Comparison of ENCODE assay signal across 10 cellular contexts in genomic region chr2:96888082-96889011, GRCh38. TPM values are rescaled to one million over a fixed set of nuclear protein-coding genes. Genes with fewer than 3 reads are reported as not detected.
A peak's percentile ranks its signal among the peaks of the same experiment; 100 is the strongest.
DNase-seq lines count a peak whose midpoint lies in the region; ATAC-seq, FAIRE-seq and TF ChIP-seq lines count a peak whose summit lies in the region.
"Had no signal": no experiment of that assay in that cellular context is flagged by ENCODE, and none has a peak within 500 bp of the region (broad histone marks: within the 10 kb centered on the region; RNA-seq: fewer than 3 reads in every experiment).

No MANE protein-coding gene starts in this region.

- H3K36me3 ChIP-seq in bronchial epithelial cell (ENCODE audit: control insufficient read depth, insufficient read depth, low read length) = no peaks in the 10 kb centered on the region
- no peaks in the 10 kb centered on the region for H3K36me3 ChIP-seq in muscle layer of colon (ENCODE audit: insufficient read depth, low read length)
- H3K36me3 ChIP-seq in vagina = no peaks in the 10 kb centered on the region

- H3K4me1 Mint-ChIP-seq in activated T-cell treated with anti-CD3 and anti-CD28 coated beads, Interleukin-2, amount 50 U/mL, for 4 hours (ENCODE audit: low read depth) = peaks cover 49% of the 10 kb centered on the region

- DNase-seq in Right ventricle myocardium inferior (ENCODE audit: missing footprints) = no peak
- DNase-seq in cardiac septum (ENCODE audit: low spot score) = no peak
- peak; percentile 82 for DNase-seq in bronchial epithelial cell (ENCODE audit: low read depth)
- DNase-seq in vagina (ENCODE audit: extremely low spot score in 2 of 2) = no peak
- DNase-seq in activated T-cell treated with anti-CD3 and anti-CD28 coated beads, Interleukin-2, amount 50 U/mL, for 4 hours = no peak
- DNase-seq: activated gamma-delta T cell treated with Interleukin-2 at 50 U/mL for 16 hours, immature natural killer cell had no signal

- H3K36me3 Mint-ChIP-seq in activated T-cell treated with anti-CD3 and anti-CD28 coated beads, Interleukin-2, amount 50 U/mL, for 4 hours (ENCODE audit: insufficient read depth) = no peaks in the 10 kb centered on the region

- no peak overlapping the region for H3K4me3 Mint-ChIP-seq in activated T-cell treated with anti-CD3 and anti-CD28 coated beads, Interleukin-2, amount 50 U/mL, for 4 hours

- peak overlapping the region; percentile 32 for H3K9ac ChIP-seq in muscle layer of colon (ENCODE audit: low read length)

- peak; percentile 99 for FAIRE-seq in bronchial epithelial cell (lab: Jason Lieb, UNC)

- ATAC-seq in Right ventricle myocardium inferior (peak; percentile 74), HG03460 (IDR thresholded peaks at IDR 0.05; ENCODE audit: unreplicated experiment) (no peak)
- no peak for ATAC-seq in activated T-cell treated with anti-CD3 and anti-CD28 coated beads, Interleukin-2, amount 50 U/mL, for 4 hours
- no peak for ATAC-seq in activated CD4-positive, CD25-positive, alpha-beta regulatory T cell treated with anti-CD3 and anti-CD28 coated beads, Interleukin-2, amount 50 U/mL, for 24 hours

- TF ChIP-seq CTCF in bronchial epithelial cell (IDR thresholded peaks at IDR 0.05; ENCODE audit: insufficient read depth, low read length, severe bottlenecking) (no peak), vagina (IDR thresholded peaks at IDR 0.05) (no peak)

- no peak overlapping the region for H3K4me3 ChIP-seq in bronchial epithelial cell (ENCODE audit: low read depth, low read length)
- peak overlapping the region; percentile 9 to 42 for H3K4me3 ChIP-seq in muscle layer of colon (ENCODE audit: low read depth in 1 of 2, low read length in 2 of 2)
- no peak overlapping the region for H3K4me3 ChIP-seq in vagina

- H3K9me3 ChIP-seq in muscle layer of colon (ENCODE audit: low read length) = no peaks in the 10 kb centered on the region
- no peaks in the 10 kb centered on the region for H3K9me3 ChIP-seq in vagina

- no peaks in the 10 kb centered on the region for H3K27me3 Mint-ChIP-seq in activated T-cell treated with anti-CD3 and anti-CD28 coated beads, Interleukin-2, amount 50 U/mL, for 4 hours (ENCODE audit: low read depth)

- intact Hi-C loops in Right ventricle myocardium inferior (cut with DNase I) = no loop called here
- intact Hi-C loops in cardiac septum (cut with DNase I) = loop anchor here (1.0 kb wide), 1 partner anchor 19 kb away; no protein-coding TSS in a partner anchor
- intact Hi-C loops in vagina (cut with DNase I) = no loop called here

- H3K4me1 ChIP-seq in muscle layer of colon (ENCODE audit: insufficient read depth, low read length) (peaks cover 65% of the 10 kb centered on the region), vagina (peaks cover 85% of the 10 kb centered on the region)

- H3K27ac ChIP-seq in muscle layer of colon (ENCODE audit: low read depth, low read length) = peak overlapping the region; percentile 96
- H3K27ac ChIP-seq in vagina = peak overlapping the region; percentile 84

- H3K9me3 Mint-ChIP-seq in activated T-cell treated with anti-CD3 and anti-CD28 coated beads, Interleukin-2, amount 50 U/mL, for 4 hours = no peaks in the 10 kb centered on the region
- H3K9me3 Mint-ChIP-seq: immature natural killer cell had no signal

- H3K27me3 ChIP-seq in bronchial epithelial cell (ENCODE audit: control insufficient read depth, insufficient read depth, low read length) (no peaks in the 10 kb centered on the region), muscle layer of colon (ENCODE audit: control insufficient read depth in 1 of 2, insufficient read depth in 2 of 2, low read length in 2 of 2) (no peaks in the 10 kb centered on the region), vagina (no peaks in the 10 kb centered on the region)

- no peak for TF ChIP-seq POLR2A in vagina (IDR thresholded peaks at IDR 0.05)

RNA-seq across cellular contexts. Expression of gene SEMA4C, which starts 18.5 kb away (rescaled TPM):
- total RNA-seq in Right ventricle myocardium inferior = 22.7 TPM
- total RNA-seq in cardiac septum = 25.6 TPM
- total RNA-seq in bronchial epithelial cell = 7.8 and 8.2 TPM in 2 replicates
- 60.6 TPM for total RNA-seq in vagina
- total RNA-seq in activated T-cell treated with anti-CD3 and anti-CD28 coated beads, Interleukin-2, amount 50 U/mL, for 4 hours = 1 to 10 TPM; 7.5 to 9.7 (median 9.0) TPM

RNA-seq across cellular contexts. Expression of gene ANKRD39, which starts 30.5 kb away (rescaled TPM):
- total RNA-seq in Right ventricle myocardium inferior (17.4 TPM), cardiac septum (15.2 TPM), bronchial epithelial cell (5.8 and 8.2 TPM in 2 replicates), vagina (20.4 TPM)
- 10 to 100 TPM; 42.4 to 44.4 (median 44.3) TPM for total RNA-seq in activated T-cell treated with anti-CD3 and anti-CD28 coated beads, Interleukin-2, amount 50 U/mL, for 4 hours

RNA-seq across cellular contexts. Expression of gene ANKRD23, which starts 44.5 kb away (rescaled TPM):
- total RNA-seq in Right ventricle myocardium inferior = 12.7 TPM
- total RNA-seq in cardiac septum = 10.6 TPM
- 0.79 and 1.2 TPM in 2 replicates for total RNA-seq in bronchial epithelial cell
- 0.98 TPM for total RNA-seq in vagina
- total RNA-seq in activated T-cell treated with anti-CD3 and anti-CD28 coated beads, Interleukin-2, amount 50 U/mL, for 4 hours = 1 to 10 TPM; 2.9 to 6.3 (median 4.6) TPM

Comparison
In these comparisons a context has a peak if more than half of its experiments do, and no peak if none do; other contexts are left out.
1. H3K4me3 ChIP-seq: peak in muscle layer of colon (2 of 2); none in bronchial epithelial cell (single experiment) and vagina (0 of 2).